In the genomic region with DNA sequence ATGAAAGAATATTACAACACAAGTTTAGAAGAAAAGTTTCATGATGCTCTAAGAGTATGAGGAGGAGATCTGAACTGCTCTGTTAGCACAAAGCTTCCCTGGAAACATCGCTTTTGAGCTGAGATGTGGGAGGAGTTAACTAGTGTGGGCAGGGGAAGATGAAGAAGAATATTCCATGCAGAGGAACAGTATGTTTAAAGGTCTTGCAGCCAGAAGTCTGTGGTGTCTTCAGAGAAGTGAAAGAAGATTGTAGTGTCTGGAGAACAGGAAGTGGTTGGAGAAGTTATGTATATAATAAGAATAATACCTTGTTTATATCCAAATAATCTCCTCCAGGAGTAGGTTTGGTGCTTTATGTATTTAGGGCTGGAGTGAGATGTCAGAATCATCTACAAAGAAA, we compare ENCODE assay signal across 13 cellular contexts.
"Had no signal": no experiment of that assay in that cellular context is flagged by ENCODE, and none has a peak within 500 bp of the region (broad histone marks: within the 10 kb centered on the region; RNA-seq: fewer than 3 reads in every experiment).

No MANE protein-coding gene starts in this region.

- H3K27ac ChIP-seq: dorsolateral prefrontal cortex, thyroid gland, vagina, VCaP had no signal

- H3K27me3 Mint-ChIP-seq: activated CD4-positive, alpha-beta T cell treated with anti-CD3 and anti-CD28 coated beads, Interleukin-2, amount 10 ng/mL, durations not matched to agents 24 days and 14 days had no signal

- H3K27me3 ChIP-seq: dorsolateral prefrontal cortex, thyroid gland, vagina had no signal

- H3K9me3 Mint-ChIP-seq: activated CD4-positive, alpha-beta T cell treated with anti-CD3 and anti-CD28 coated beads, Interleukin-2, amount 10 ng/mL, durations not matched to agents 24 days and 14 days had no signal

- H3K4me1 ChIP-seq: thyroid gland, vagina had no signal

- FAIRE-seq: endometrium had no signal

- H3K36me3 ChIP-seq: thyroid gland, vagina had no signal

- H3K9me3 ChIP-seq: thyroid gland, vagina had no signal

- H3K27ac Mint-ChIP-seq: activated CD4-positive, alpha-beta T cell treated with anti-CD3 and anti-CD28 coated beads, Interleukin-2, amount 10 ng/mL, durations not matched to agents 24 days and 14 days; activated naive CD4-positive, alpha-beta T cell treated with anti-CD3 and anti-CD28 coated beads, Interleukin-2, amount 50 U/mL, for 72 hours had no signal

- ATAC-seq: esophagus mucosa had no signal

- H3K4me3 ChIP-seq: dorsolateral prefrontal cortex, thyroid gland, vagina had no signal

- DNase-seq: activated CD4-positive, alpha-beta T cell treated with anti-CD3 and anti-CD28 coated beads, Interleukin-2, amount 10 ng/mL, durations not matched to agents 24 days and 14 days; activated effector memory CD4-positive, alpha-beta T cell treated with Interleukin-2 at 50 U/mL for 16 hours; activated T-cell treated with anti-CD3 and anti-CD28 coated beads, Interleukin-2, amount 50 U/mL, for 1 hour; dorsolateral prefrontal cortex; mammary epithelial cell; stimulated activated CD4-positive, alpha-beta T cell treated with anti-CD3 and anti-CD28 coated beads, Interleukin-4, amount 100 ng/mL, for 4 hours; T1000; thyroid gland had no signal

- H3K4me3 Mint-ChIP-seq: activated CD4-positive, alpha-beta T cell treated with anti-CD3 and anti-CD28 coated beads, Interleukin-2, amount 10 ng/mL, durations not matched to agents 24 days and 14 days had no signal

- H3K4me1 Mint-ChIP-seq: activated CD4-positive, alpha-beta T cell treated with anti-CD3 and anti-CD28 coated beads, Interleukin-2, amount 10 ng/mL, durations not matched to agents 24 days and 14 days had no signal
